Comparison of ENCODE assay signal across 1 cellular context in the genomic region with DNA sequence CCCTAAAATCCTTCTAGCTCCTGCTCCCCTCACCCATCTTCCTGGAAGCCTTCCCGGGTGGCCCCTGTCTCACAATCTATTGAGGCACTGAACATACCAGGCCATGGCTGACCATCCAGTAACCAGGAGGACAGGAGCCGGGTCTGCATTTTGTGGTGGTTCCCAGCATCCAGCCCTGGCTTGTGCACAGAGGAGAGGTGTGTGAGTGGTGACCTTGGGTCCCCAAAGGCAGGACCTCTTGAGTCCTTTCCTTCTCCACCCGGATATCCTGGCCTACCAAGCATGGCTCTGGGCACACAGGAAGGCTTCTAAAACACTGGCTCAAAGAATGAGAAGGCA.
TF ChIP-seq lines count a peak whose summit lies in the region.

No MANE protein-coding gene starts in this region.

TF ChIP-seq in GM23338, 12 proteins besides CTCF, POLR2A, EP300 and RAD21 (continued from another document):
- TF ChIP-seq ZNF462 (CRISPR knock-in tag; IDR thresholded peaks at IDR 0.05): no peak
- no peak for TF ChIP-seq NANOG (IDR thresholded peaks at IDR 0.05; ENCODE audit: borderline replicate concordance)
- TF ChIP-seq REST (IDR thresholded peaks at IDR 0.05; ENCODE audit: unreplicated experiment): no peak
- no peak for TF ChIP-seq CREB1 (CRISPR knock-in tag; IDR thresholded peaks at IDR 0.05; ENCODE audit: low read depth)
- no peak for TF ChIP-seq ZNF114 (CRISPR knock-in tag; IDR thresholded peaks at IDR 0.05)
- TF ChIP-seq STAT1 (IDR thresholded peaks at IDR 0.05; ENCODE audit: unreplicated experiment): no peak
- no peak for TF ChIP-seq EZH2 (IDR thresholded peaks at IDR 0.05; ENCODE audit: low read depth, unreplicated experiment)
- TF ChIP-seq EZH2phosphoT487 (IDR thresholded peaks at IDR 0.05; ENCODE audit: unreplicated experiment): no peak
- no peak for TF ChIP-seq ZNF331 (CRISPR knock-in tag; IDR thresholded peaks at IDR 0.05; ENCODE audit: low read depth)
- TF ChIP-seq POLR2AphosphoS5 (IDR thresholded peaks at IDR 0.05; ENCODE audit: low read depth): no peak
